In genomic region chr11:66619080-66619554, GRCh38 we compare ENCODE assay signal across 1 cellular context.
TF ChIP-seq lines count a peak whose summit lies in the region.

No MANE protein-coding gene starts in this region.

TF ChIP-seq in GM12878, 131 proteins besides CTCF, POLR2A, EP300 and RAD21:
- TF ChIP-seq, protein P1, sequence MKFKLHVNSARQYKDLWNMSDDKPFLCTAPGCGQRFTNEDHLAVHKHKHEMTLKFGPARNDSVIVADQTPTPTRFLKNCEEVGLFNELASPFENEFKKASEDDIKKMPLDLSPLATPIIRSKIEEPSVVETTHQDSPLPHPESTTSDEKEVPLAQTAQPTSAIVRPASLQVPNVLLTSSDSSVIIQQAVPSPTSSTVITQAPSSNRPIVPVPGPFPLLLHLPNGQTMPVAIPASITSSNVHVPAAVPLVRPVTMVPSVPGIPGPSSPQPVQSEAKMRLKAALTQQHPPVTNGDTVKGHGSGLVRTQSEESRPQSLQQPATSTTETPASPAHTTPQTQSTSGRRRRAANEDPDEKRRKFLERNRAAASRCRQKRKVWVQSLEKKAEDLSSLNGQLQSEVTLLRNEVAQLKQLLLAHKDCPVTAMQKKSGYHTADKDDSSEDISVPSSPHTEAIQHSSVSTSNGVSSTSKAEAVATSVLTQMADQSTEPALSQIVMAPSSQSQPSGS (IDR thresholded peaks at IDR 0.05; ENCODE audit: low read length) = no peak
- TF ChIP-seq, protein P2, sequence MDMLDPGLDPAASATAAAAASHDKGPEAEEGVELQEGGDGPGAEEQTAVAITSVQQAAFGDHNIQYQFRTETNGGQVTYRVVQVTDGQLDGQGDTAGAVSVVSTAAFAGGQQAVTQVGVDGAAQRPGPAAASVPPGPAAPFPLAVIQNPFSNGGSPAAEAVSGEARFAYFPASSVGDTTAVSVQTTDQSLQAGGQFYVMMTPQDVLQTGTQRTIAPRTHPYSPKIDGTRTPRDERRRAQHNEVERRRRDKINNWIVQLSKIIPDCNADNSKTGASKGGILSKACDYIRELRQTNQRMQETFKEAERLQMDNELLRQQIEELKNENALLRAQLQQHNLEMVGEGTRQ (IDR thresholded peaks at IDR 0.05; ENCODE audit: borderline replicate concordance, low read depth, low read length) = no peak
- no peak for TF ChIP-seq HDGF (IDR thresholded peaks at IDR 0.05)
- no peak for TF ChIP-seq NRF1 (conservative IDR thresholded peaks at IDR 0.05; ENCODE audit: low read depth, low read length)
- no peak for TF ChIP-seq ATF3 (IDR thresholded peaks at IDR 0.05; ENCODE audit: borderline replicate concordance, extremely low read depth, low read depth, low read length)
- no peak for TF ChIP-seq WRNIP1 (IDR thresholded peaks at IDR 0.05; ENCODE audit: borderline replicate concordance, low read depth, low read length)
- TF ChIP-seq MYB (IDR thresholded peaks at IDR 0.05; ENCODE audit: borderline replicate concordance, low read depth, low read length) = no peak
- peak; percentile 62; the same call in 1 of the 2 replicates for TF ChIP-seq PKNOX1 (IDR thresholded peaks at IDR 0.05)
- TF ChIP-seq ZNF207 (IDR thresholded peaks at IDR 0.05; ENCODE audit: borderline replicate concordance) = no peak
- TF ChIP-seq ETV6 (conservative IDR thresholded peaks at IDR 0.05 in 1 of 2, IDR thresholded peaks at IDR 0.05 in 1 of 2; ENCODE audit: borderline replicate concordance in 1 of 2, low read depth in 1 of 2) = no peak
- TF ChIP-seq RFX5 (IDR thresholded peaks at IDR 0.05; ENCODE audit: low read depth, low read length) = peak; percentile 49; the same call in 1 of the 2 replicates
- TF ChIP-seq BCL3 (IDR thresholded peaks at IDR 0.05; ENCODE audit: borderline replicate concordance, insufficient read depth, low read depth, low read length, poor library complexity, severe bottlenecking) = no peak
- TF ChIP-seq TBL1XR1 (IDR thresholded peaks at IDR 0.05; ENCODE audit: low read depth, low read length) = no peak
- peak; percentile 72 for TF ChIP-seq SKIL (IDR thresholded peaks at IDR 0.05; ENCODE audit: low read depth, poor library complexity, severe bottlenecking)
